14 cellular contexts compared by ENCODE assay signal in genomic region chrX:71912156-71912555, GRCh38. TPM values are rescaled to one million over a fixed set of nuclear protein-coding genes. Genes with fewer than 3 reads are reported as not detected.
DNase-seq lines count a peak whose midpoint lies in the region; ATAC-seq, FAIRE-seq and TF ChIP-seq lines count a peak whose summit lies in the region.
"Had no signal": no experiment of that assay in that cellular context is flagged by ENCODE, and none has a peak within 500 bp of the region (broad histone marks: within the 10 kb centered on the region; RNA-seq: fewer than 3 reads in every experiment).

No MANE protein-coding gene starts in this region.

- H3K23me2 ChIP-seq in H1 (ENCODE audit: low read depth, low read length): peaks cover 4% of the 10 kb centered on the region; the same call in 1 of the 2 replicates

- DNase-seq in H1 (ENCODE audit: low read depth in 1 of 2, low spot score in 2 of 2): no peak
- no peak for DNase-seq in mesothelial cell of epicardium (ENCODE audit: low spot score in 2 of 2, unreplicated experiment in 2 of 2)
- DNase-seq in thoracic aorta (ENCODE audit: low spot score): no peak
- DNase-seq in GM12891 (ENCODE audit: insufficient read length, low spot score): no peak
- DNase-seq in HepG2 (ENCODE audit: low spot score): no peak
- DNase-seq: activated CD4-positive, alpha-beta T cell treated with anti-CD3 and anti-CD28 coated beads for 48 hours; activated effector memory CD4-positive, alpha-beta T cell treated with Interleukin-2 at 50 U/mL for 16 hours; cerebellar nuclear complex; NCI-H187; NK-92 treated with Interleukin-12 subunit alpha and Interleukin-12 subunit beta, amount 100 ng/mL, for 24 hours had no signal

- H4K20me1 ChIP-seq in H1 (replicated peaks in 1 of 2; ENCODE audit: control insufficient read depth in 1 of 2, insufficient read depth in 2 of 2, low read length in 2 of 2) (peaks cover 0 to 4% of the 10 kb centered on the region in 2 experiments), HepG2 (ENCODE audit: insufficient read depth, low read length) (no peaks in the 10 kb centered on the region)

- H3K27me3 ChIP-seq in HUES64 (ENCODE audit: insufficient read depth, low read length) (no peaks in the 10 kb centered on the region), H1 (replicated peaks in 1 of 4; ENCODE audit: control insufficient read depth in 3 of 4, extremely low read depth in 1 of 4, insufficient read depth in 3 of 4, low read length in 3 of 4) (no peaks in the 10 kb centered on the region), thoracic aorta (replicated peaks; ENCODE audit: insufficient read depth) (no peaks in the 10 kb centered on the region), HepG2 (ENCODE audit: control insufficient read depth in 1 of 2, insufficient read depth in 2 of 2, low read length in 2 of 2) (peaks cover 2 to 5% of the 10 kb centered on the region in 2 experiments; a peak in 2 of 5 replicates)

- H2AK5ac ChIP-seq in H1 (ENCODE audit: low read depth, low read length): no peak overlapping the region

- peaks cover 22% of the 10 kb centered on the region for H3K4me1 Mint-ChIP-seq in mesothelial cell of epicardium

- intact Hi-C loops in HepG2 (cut with micrococcal nuclease; ENCODE audit: unreplicated experiment): no loop called here

- H3K36me3 Mint-ChIP-seq in mesothelial cell of epicardium: no peaks in the 10 kb centered on the region

- H3K9ac ChIP-seq in HUES64 (ENCODE audit: low read depth, low read length) (peak overlapping the region; percentile 81), H1 (replicated peaks in 1 of 4; ENCODE audit: extremely low read depth in 1 of 4, low read depth in 3 of 4, low read length in 3 of 4) (peak overlapping the region in 1 of 4 experiments; percentile 34; a peak in 1 of 7 replicates), HepG2 (ENCODE audit: insufficient read depth, low read depth, low read length) (no peak overlapping the region)

- TF ChIP-seq EP300 in H1 (IDR thresholded peaks at IDR 0.05; ENCODE audit: borderline replicate concordance in 1 of 2, low read depth in 2 of 2, low read length in 2 of 2): no peak
- no peak for TF ChIP-seq EP300 in HepG2 (IDR thresholded peaks at IDR 0.05; ENCODE audit: low read depth in 2 of 2, low read length in 2 of 2)
- no peak for TF ChIP-seq EP300 in HepG2 (CRISPR knock-in tag; IDR thresholded peaks at IDR 0.05; ENCODE audit: borderline replicate concordance)

- H3K27ac ChIP-seq in HUES64 (ENCODE audit: low read depth, low read length) (no peak overlapping the region; the same call in 1 of the 2 replicates), H1 (ENCODE audit: low read depth, low read length) (no peak overlapping the region), thoracic aorta (no peak overlapping the region), HepG2 (ENCODE audit: extremely low read length, insufficient read depth, low read length) (no peak overlapping the region)

- H3K79me1 ChIP-seq in H1 (ENCODE audit: low read depth, low read length): 0 out of 2 replicates have a peak, but pooled peaks cover 3% of the 10 kb centered on the region

- H3K4me3 ChIP-seq in HUES64 (ENCODE audit: low read length): peak overlapping the region; percentile 79
- peak overlapping the region; percentile 53 to 86 (median 72) for H3K4me3 ChIP-seq in H1 (ENCODE audit: extremely low read depth in 1 of 4, insufficient read depth in 2 of 4, low read depth in 3 of 4, low read length in 4 of 4)
- peak overlapping the region; percentile 63 for H3K4me3 ChIP-seq in thoracic aorta
- no peak overlapping the region for H3K4me3 ChIP-seq in HepG2 (replicated peaks in 1 of 3; ENCODE audit: insufficient read depth in 1 of 3, low read depth in 2 of 3, low read length in 3 of 3)
- H3K4me3 ChIP-seq: K562 had no signal

- peak overlapping the region; percentile 72 for H3K4me3 Mint-ChIP-seq in mesothelial cell of epicardium

- TF ChIP-seq POLR2A in H1 (IDR thresholded peaks at IDR 0.05; ENCODE audit: control extremely low read depth in 1 of 2, low read depth in 2 of 2, low read length in 2 of 2): no peak
- TF ChIP-seq POLR2A in GM12891 (IDR thresholded peaks at IDR 0.05; ENCODE audit: low read depth, low read length): no peak
- TF ChIP-seq POLR2A in HepG2 (IDR thresholded peaks at IDR 0.05; ENCODE audit: insufficient read depth in 1 of 2, low read depth in 2 of 2, low read length in 2 of 2): no peak

- no peak overlapping the region for H3K23ac ChIP-seq in H1 (ENCODE audit: insufficient read length)

- H2BK12ac ChIP-seq in H1 (ENCODE audit: low read depth, low read length): no peak overlapping the region

- H4K5ac ChIP-seq in H1 (ENCODE audit: insufficient read length, low read depth, low read length): peak overlapping the region; percentile 33

- no peak overlapping the region for H3K14ac ChIP-seq in H1 (ENCODE audit: insufficient read length)

- CTCF ChIA-PET in H1 (lab: Charles Lee; ENCODE audit: partially characterized antibody): interaction anchor here (0.5 to 7.0 kb wide), 11 partner anchors 23 to 401 kb away, joined by 3 to 68 read pairs (median 4); no protein-coding TSS in a partner anchor
- CTCF ChIA-PET in HepG2 (lab: Yijun Ruan, JAX; ENCODE audit: low intra/inter-chr PET ratio, low total read pairs): no interaction called here

- no peak for TF ChIP-seq CTCF in H1 (IDR thresholded peaks at IDR 0.05; ENCODE audit: control extremely low read depth in 1 of 3, insufficient read depth in 1 of 3, low read depth in 1 of 3, low read length in 3 of 3)
- TF ChIP-seq CTCF in mesothelial cell of epicardium (IDR thresholded peaks at IDR 0.05; ENCODE audit: unreplicated experiment): no peak
- TF ChIP-seq CTCF in thoracic aorta (IDR thresholded peaks at IDR 0.05): no peak
- no peak for TF ChIP-seq CTCF in HepG2 (CRISPR knock-in tag; IDR thresholded peaks at IDR 0.05)

- H3K79me2 ChIP-seq in H1 (ENCODE audit: control insufficient read depth in 1 of 2, insufficient read depth in 2 of 2, low read length in 2 of 2) (peaks cover 3 to 44% of the 10 kb centered on the region in 2 experiments; a peak in 3 of 4 replicates), HepG2 (ENCODE audit: insufficient read depth, low read length) (no peaks in the 10 kb centered on the region)

- BruUV-seq in HepG2 (replicated peaks; lab: Mats Ljungman, UMichigan): no TSS peak

- H3K9me3 Mint-ChIP-seq in mesothelial cell of epicardium: peaks cover 24% of the 10 kb centered on the region

- H3K27me3 Mint-ChIP-seq in mesothelial cell of epicardium (ENCODE audit: low read depth): no peaks in the 10 kb centered on the region

- no peak overlapping the region; the same call in 1 of the 2 replicates for H4K8ac ChIP-seq in H1 (ENCODE audit: extremely low read depth, insufficient read depth, low read length)

- no peak overlapping the region for H3K4ac ChIP-seq in H1 (replicated peaks; ENCODE audit: insufficient read length, low read depth, low read length)

- no peak overlapping the region for H2BK120ac ChIP-seq in H1 (replicated peaks; ENCODE audit: low read depth, low read length)

- peaks cover 9% of the 10 kb centered on the region for H3K4me1 ChIP-seq in HUES64 (ENCODE audit: insufficient read depth, low read length)
- H3K4me1 ChIP-seq in H1 (replicated peaks in 1 of 4; ENCODE audit: control insufficient read depth in 3 of 4, insufficient read depth in 4 of 4, low read length in 3 of 4): peaks cover 2 to 8% (median 6%) of the 10 kb centered on the region in 4 experiments; a peak in 4 of 7 replicates
- H3K4me1 ChIP-seq in thoracic aorta (ENCODE audit: control insufficient read depth in 1 of 2, low read depth in 2 of 2): no peaks in the 10 kb centered on the region
- H3K4me1 ChIP-seq in HepG2 (ENCODE audit: insufficient read depth, low read length): no peaks in the 10 kb centered on the region

- H3K36me3 ChIP-seq in HUES64 (ENCODE audit: insufficient read depth, low read length) (no peaks in the 10 kb centered on the region; the same call in 1 of the 2 replicates), H1 (ENCODE audit: control insufficient read depth in 2 of 4, insufficient read depth in 4 of 4, low read length in 3 of 4) (no peaks in the 10 kb centered on the region), thoracic aorta (no peaks in the 10 kb centered on the region), HepG2 (replicated peaks in 1 of 2; ENCODE audit: control insufficient read depth in 1 of 2, insufficient read depth in 2 of 2, low read length in 2 of 2) (no peaks in the 10 kb centered on the region)

- TF ChIP-seq RAD21 in H1 (IDR thresholded peaks at IDR 0.05 in 1 of 2, conservative IDR thresholded peaks at IDR 0.05 in 1 of 2; ENCODE audit: low read depth in 2 of 2, low read length in 2 of 2) (no peak), HepG2 (CRISPR knock-in tag; IDR thresholded peaks at IDR 0.05) (no peak)

- H3K56ac ChIP-seq in H1 (replicated peaks; ENCODE audit: insufficient read length, low read depth, low read length): no peak overlapping the region

- no peak for ATAC-seq in thoracic aorta (ENCODE audit: insufficient number of reproducible peaks, low FRiP score, low read depth)
- ATAC-seq in HG03280 (IDR thresholded peaks at IDR 0.05; ENCODE audit: unreplicated experiment): no peak
- no peak for ATAC-seq in HepG2

- POLR2A ChIA-PET in H1 (lab: Charles Lee; ENCODE audit: partially characterized antibody) (interaction anchor here (1.0 to 3.5 kb wide), 7 partner anchors 7 to 92 kb away, joined by 3 to 18 read pairs (median 4); no protein-coding TSS in a partner anchor), HepG2 (lab: Yijun Ruan, JAX) (no interaction called here)

- no peak overlapping the region for H2BK5ac ChIP-seq in H1 (ENCODE audit: low read depth, low read length)

- H3K4me2 ChIP-seq in H1 (ENCODE audit: insufficient read depth in 1 of 2, low read depth in 2 of 2, low read length in 2 of 2) (peak overlapping the region; percentile 77 to 87), HepG2 (ENCODE audit: low read depth, low read length) (no peak overlapping the region)

- H3K27ac Mint-ChIP-seq in mesothelial cell of epicardium: peak overlapping the region; percentile 59

- no peak overlapping the region for H2BK20ac ChIP-seq in H1 (ENCODE audit: low read length)

- H3K18ac ChIP-seq in H1 (ENCODE audit: extremely low read depth, low read length): peak overlapping the region; percentile 83; the same call in 1 of the 2 replicates

- in situ Hi-C loops in HepG2 (cut with HindIII; ENCODE audit: extremely low pct_ligation_motif_present, low pct_unique_long_range_greater_than_20kb): no loop called here

- FAIRE-seq in H1 (lab: Jason Lieb, UNC) (no peak), GM12891 (lab: Jason Lieb, UNC) (no peak), HepG2 (lab: Jason Lieb, UNC) (no peak)
- FAIRE-seq: D721Med, K562 had no signal

- H2AFZ ChIP-seq in H1 (ENCODE audit: low read length): no peak overlapping the region
- no peak overlapping the region for H2AFZ ChIP-seq in HepG2 (ENCODE audit: low read length)

- no peak overlapping the region for H2BK15ac ChIP-seq in H1 (ENCODE audit: low read length)

- H4K91ac ChIP-seq in H1 (replicated peaks; ENCODE audit: insufficient read length, low read length): peak overlapping the region; percentile 53

- WGBS in HUES64: 6% methylated on average over 7 of the region's 7 CpGs
- 4% methylated on average over 3 of the region's 7 CpGs; no CpG with 5 or more reads in 1 of the 2 experiments for WGBS in H1 (ENCODE audit: extremely low coverage in 1 of 2, insufficient coverage in 1 of 2, insufficient read length in 1 of 2, insufficient replicate concordance in 2 of 2, low coverage in 1 of 2, low lambda C conversion rate in 2 of 2, missing lambda C conversion rate in 1 of 2), 2 experiments
- no CpG with 5 or more reads among the region's 7 CpGs for WGBS in HepG2 (ENCODE audit: low lambda C conversion rate)

- H3K9me3 ChIP-seq in HUES64 (ENCODE audit: insufficient read depth, low read depth, low read length) (no peaks in the 10 kb centered on the region), H1 (ENCODE audit: insufficient read depth in 2 of 2, low read depth in 1 of 2, low read length in 1 of 2) (no peaks in the 10 kb centered on the region), thoracic aorta (no peaks in the 10 kb centered on the region), HepG2 (ENCODE audit: low read length) (no peaks in the 10 kb centered on the region)

RNA-seq across cellular contexts. Expression of gene NHSL2, which starts 1.5 kb away (rescaled TPM):
- polyA plus RNA-seq in HUES64 (2013, experiment 1 of 2): 4.6 TPM
- polyA plus RNA-seq in HUES64 (2013, experiment 2 of 2): 6.0 TPM
- total RNA-seq in H1 (2021; fragmentation: NEBNext Ultra II Directional; extraction: Animal tissue kit (Norgen Biotek cat#: 25700)): 6.8 and 7.2 TPM in 2 replicates
- 3.7 and 4.0 TPM in 2 replicates for polyA plus RNA-seq in H1 (2011; rRNA removed)
- polyA plus RNA-seq in H1 (2011; cell fraction: cytosol; rRNA removed): 2.6 TPM
- polyA plus RNA-seq in H1 (2011; cell fraction: nucleus; rRNA removed): 8.2 TPM
- 2.7 to 3.6 TPM (median 3.0 TPM) in 4 replicates for polyA plus RNA-seq in H1 (2012, experiment 1 of 2)
- polyA plus RNA-seq in H1 (2012, experiment 2 of 2): 0.49 TPM
- 3.6 TPM for polyA plus RNA-seq in H1 (2013, experiment 1 of 2)
- 3.1 TPM for polyA plus RNA-seq in H1 (2013, experiment 2 of 2)
- polyA minus RNA-seq in H1 (2011; rRNA and poly(A)+ RNA removed): 14.8 and 15.6 TPM in 2 replicates
- polyA minus RNA-seq in H1 (2011; cell fraction: cytosol; rRNA and poly(A)+ RNA removed): 5.2 TPM
- polyA minus RNA-seq in H1 (2011; cell fraction: nucleus; rRNA and poly(A)+ RNA removed): 16.6 TPM
- total RNA-seq in mesothelial cell of epicardium: 22.8 to 24.6 TPM (median 24.0 TPM) in 3 replicates
- total RNA-seq in thoracic aorta: 10 to 100 TPM; 15.0 to 16.5 TPM
- 0.14 TPM for polyA plus RNA-seq in GM12891 (2012; ENCODE audit: low read depth, missing spikeins)
- total RNA-seq in HepG2 (2016; rRNA removed; fragmentation: Illumina TruSeq; extraction: Trizol): not detected in 2 replicates
- total RNA-seq in HepG2 (2016; cell fraction: cytosol; rRNA removed; fragmentation: Illumina TruSeq; extraction: Trizol; ENCODE audit: low read depth): not detected in 2 replicates
- not detected in 2 replicates for total RNA-seq in HepG2 (2016; cell fraction: insoluble cytoplasmic fraction; rRNA removed; fragmentation: Illumina TruSeq; extraction: Trizol)
- total RNA-seq in HepG2 (2016; cell fraction: membrane; rRNA removed; fragmentation: Illumina TruSeq; extraction: Trizol): not detected in 2 replicates
- not detected in 2 replicates for total RNA-seq in HepG2 (2016; cell fraction: nucleus; rRNA removed; fragmentation: Illumina TruSeq; extraction: Trizol)
- polyA plus RNA-seq in HepG2 (2011; rRNA removed): not detected in 2 replicates
- not detected in 2 replicates for polyA plus RNA-seq in HepG2 (2011; cell fraction: cytosol; rRNA removed)
- not detected in 2 replicates for polyA plus RNA-seq in HepG2 (2011; cell fraction: nucleus; rRNA removed)
- not detected in 2 replicates for polyA plus RNA-seq in HepG2 (2012)
- not detected in 2 replicates for polyA plus RNA-seq in HepG2 (2016; cell fraction: cytosol; fragmentation: Illumina TruSeq; extraction: Trizol; ENCODE audit: low read depth)
- not detected in 2 replicates for polyA plus RNA-seq in HepG2 (2016; cell fraction: insoluble cytoplasmic fraction; fragmentation: Illumina TruSeq; extraction: Trizol; ENCODE audit: low read depth)
- not detected in 2 replicates for polyA plus RNA-seq in HepG2 (2016; cell fraction: membrane; fragmentation: Illumina TruSeq; extraction: Trizol; ENCODE audit: low read depth)
- polyA plus RNA-seq in HepG2 (2016; cell fraction: nucleus; fragmentation: Illumina TruSeq; extraction: Trizol; ENCODE audit: insufficient read depth, low read depth): not detected in 2 replicates
- polyA minus RNA-seq in HepG2 (2011; rRNA and poly(A)+ RNA removed; ENCODE audit: low replicate concordance): not detected in 2 replicates
- not detected in 2 replicates for polyA minus RNA-seq in HepG2 (2011; cell fraction: cytosol; rRNA and poly(A)+ RNA removed)
- polyA minus RNA-seq in HepG2 (2011; cell fraction: nucleus; rRNA and poly(A)+ RNA removed): not detected in 2 replicates
- polyA plus RNA-seq: K562 had no signal

Comparison
In these comparisons a context has a peak if more than half of its experiments do, and no peak if none do; other contexts are left out.
1. H3K4me3 ChIP-seq: peak in HUES64 (single experiment), H1 (4 of 4) and thoracic aorta (single experiment); none in HepG2 (0 of 3).